1 cellular context compared by ENCODE assay signal in genomic region chr3:141853146-141853690, GRCh38.
TF ChIP-seq lines count a peak whose summit lies in the region.

No MANE protein-coding gene starts in this region.

TF ChIP-seq in HepG2, 621 proteins besides CTCF, POLR2A, EP300 and RAD21 (continued from another document):
- no peak for TF ChIP-seq PITX1 (CRISPR knock-in tag; IDR thresholded peaks at IDR 0.05)
- TF ChIP-seq FOXP1 (IDR thresholded peaks at IDR 0.05): no peak
- no peak for TF ChIP-seq FOXP1 (CRISPR knock-in tag; IDR thresholded peaks at IDR 0.05)
- no peak for TF ChIP-seq TP53 (CRISPR knock-in tag; conservative IDR thresholded peaks at IDR 0.05)
